15 cellular contexts compared by ENCODE assay signal in the genomic region with DNA sequence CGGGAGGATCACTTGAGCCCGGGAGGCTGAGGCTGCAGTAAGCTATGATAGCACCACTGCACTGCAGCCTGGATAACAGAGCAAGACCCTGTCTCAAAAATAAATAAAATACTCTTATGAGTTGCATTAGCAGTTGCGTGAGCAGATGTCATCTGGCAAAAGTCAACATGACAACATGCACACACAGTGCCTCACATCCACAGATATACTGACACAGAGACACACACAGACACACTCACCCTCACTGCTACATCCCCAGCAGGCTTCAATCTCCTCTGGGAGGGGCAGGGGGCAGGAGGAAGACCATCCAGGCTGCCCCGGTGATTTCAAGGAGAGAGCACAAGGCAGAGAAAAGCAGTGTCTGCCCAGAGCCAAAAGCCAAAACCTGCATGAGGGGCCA. TPM values are rescaled to one million over a fixed set of nuclear protein-coding genes. Genes with fewer than 3 reads are reported as not detected.
A peak's percentile ranks its signal among the peaks of the same experiment; 100 is the strongest.
DNase-seq lines count a peak whose midpoint lies in the region; TF ChIP-seq lines count a peak whose summit lies in the region.
"Had no signal": no experiment of that assay in that cellular context is flagged by ENCODE, and none has a peak within 500 bp of the region (broad histone marks: within the 10 kb centered on the region; RNA-seq: fewer than 3 reads in every experiment).

No MANE protein-coding gene starts in this region.

- intact Hi-C loops in ascending aorta (cut with DNase I): no loop called here

- H3K4me2 ChIP-seq in hepatocyte (peak overlapping the region; percentile 59), neuronal stem cell (ENCODE audit: insufficient read depth, low read length, poor library complexity, severe bottlenecking) (no peak overlapping the region)
- H3K4me2 ChIP-seq: BLaER1 had no signal

- H3K27me3 ChIP-seq in ascending aorta (no peaks in the 10 kb centered on the region), hepatocyte (no peaks in the 10 kb centered on the region), neuronal stem cell (ENCODE audit: control insufficient read depth in 3 of 3, insufficient read depth in 3 of 3, low read depth in 1 of 3, low read length in 3 of 3) (peaks cover 0 to 41% (median 0%) of the 10 kb centered on the region in 3 experiments)
- H3K27me3 ChIP-seq: BLaER1 had no signal

- no peak overlapping the region for H2BK12ac ChIP-seq in neuronal stem cell (ENCODE audit: low read length)

- no peak overlapping the region for H3K23ac ChIP-seq in neuronal stem cell (ENCODE audit: low read depth, low read length, poor library complexity)

- H3K9me2 ChIP-seq in hepatocyte (replicated peaks; ENCODE audit: insufficient read depth): no peaks in the 10 kb centered on the region

- no peak for TF ChIP-seq CTCF in ascending aorta (IDR thresholded peaks at IDR 0.05)
- no peak for TF ChIP-seq CTCF in hepatocyte (IDR thresholded peaks at IDR 0.05; ENCODE audit: poor library complexity)

- H3K79me1 ChIP-seq in neuronal stem cell (ENCODE audit: low read depth, low read length): no peaks in the 10 kb centered on the region

- no peak overlapping the region for H3K4ac ChIP-seq in neuronal stem cell (ENCODE audit: low read length)

- no peaks in the 10 kb centered on the region for H4K20me1 ChIP-seq in hepatocyte (ENCODE audit: insufficient read depth, poor library complexity, severe bottlenecking)
- H4K20me1 ChIP-seq: BLaER1 had no signal

- H3K79me2 ChIP-seq in hepatocyte: no peaks in the 10 kb centered on the region

- H3K36me3 ChIP-seq in ascending aorta (no peaks in the 10 kb centered on the region), hepatocyte (replicated peaks; ENCODE audit: insufficient read depth, low read depth) (no peaks in the 10 kb centered on the region), neuronal stem cell (replicated peaks in 1 of 2; ENCODE audit: control insufficient read depth in 2 of 2, insufficient read depth in 2 of 2, low read length in 2 of 2) (no peaks in the 10 kb centered on the region)
- H3K36me3 ChIP-seq: BLaER1, HAP-1 had no signal

- no peak overlapping the region for H2AFZ ChIP-seq in hepatocyte
- H2AFZ ChIP-seq in neuronal stem cell (ENCODE audit: low read length): no peak overlapping the region

- no peak overlapping the region for H4K8ac ChIP-seq in neuronal stem cell (ENCODE audit: low read depth, low read length)

- no peak overlapping the region for H3K4me3 ChIP-seq in ascending aorta
- no peak overlapping the region for H3K4me3 ChIP-seq in hepatocyte
- H3K4me3 ChIP-seq in neuronal stem cell (ENCODE audit: low read length in 2 of 2): no peak overlapping the region
- H3K4me3 ChIP-seq: BLaER1, HAP-1 had no signal

- H3K4me1 ChIP-seq in ascending aorta (peaks cover 17 to 32% of the 10 kb centered on the region in 2 donors), hepatocyte (ENCODE audit: insufficient read depth) (peaks cover 29% of the 10 kb centered on the region), neuronal stem cell (ENCODE audit: control insufficient read depth in 2 of 2, insufficient read depth in 1 of 2, low read depth in 1 of 2, low read length in 2 of 2) (peaks cover 0 to 8% of the 10 kb centered on the region in 2 donors)
- H3K4me1 ChIP-seq: HAP-1 had no signal

- H2AK5ac ChIP-seq in neuronal stem cell (ENCODE audit: low read depth, low read length): no peak overlapping the region

- H3K9ac ChIP-seq in neuronal stem cell (ENCODE audit: low read depth, low read length, poor library complexity): no peak overlapping the region
- H3K9ac ChIP-seq: BLaER1 had no signal

- H2BK5ac ChIP-seq in neuronal stem cell (ENCODE audit: low read length): peak overlapping the region; percentile 68

- H3K27ac ChIP-seq in ascending aorta: peak overlapping the region; percentile 11 to 98
- H3K27ac ChIP-seq in hepatocyte: no peak overlapping the region
- no peak overlapping the region for H3K27ac ChIP-seq in neuronal stem cell (replicated peaks; ENCODE audit: low read length)
- H3K27ac ChIP-seq: 22Rv1, BLaER1, HL-60 had no signal

- no peak overlapping the region for H4K91ac ChIP-seq in neuronal stem cell (ENCODE audit: low read depth, low read length, poor library complexity)

- H3K18ac ChIP-seq in neuronal stem cell (ENCODE audit: low read length): peak overlapping the region; percentile 40

- no peak overlapping the region for H2BK120ac ChIP-seq in neuronal stem cell (ENCODE audit: low read depth, low read length)

- H3K9me3 ChIP-seq in ascending aorta: no peaks in the 10 kb centered on the region
- H3K9me3 ChIP-seq in hepatocyte (ENCODE audit: low read depth): no peaks in the 10 kb centered on the region
- no peaks in the 10 kb centered on the region for H3K9me3 ChIP-seq in neuronal stem cell (replicated peaks in 1 of 2; ENCODE audit: control insufficient read depth in 2 of 2, insufficient read depth in 1 of 2, low read depth in 1 of 2, low read length in 2 of 2)
- H3K9me3 ChIP-seq: BLaER1, HAP-1 had no signal

- DNase-seq in NCI-H2171 treated with DMSO at 0.1 percent for 48 hours (lab: John Stamatoyannopoulos, UW): peak; percentile 70
- DNase-seq in NCI-H2171 (lab: John Stamatoyannopoulos, UW): no peak
- no peak for DNase-seq in ascending aorta (ENCODE audit: low spot score in 2 of 2)
- DNase-seq in hepatocyte (ENCODE audit: low spot score): no peak
- DNase-seq in neuronal stem cell (ENCODE audit: low spot score): no peak
- no peak for DNase-seq in NCI-H748 treated with DMSO at 0.1 percent for 48 hours (lab: John Stamatoyannopoulos, UW)
- no peak for DNase-seq in NCI-H2196 treated with DMSO at 0.1 percent for 48 hours (lab: John Stamatoyannopoulos, UW; ENCODE audit: unreplicated experiment)
- DNase-seq in dermis blood vessel endothelial cell: no peak
- DNase-seq: CD8-positive, alpha-beta T cell had no signal

- 71% methylated on average over 4 of the region's 4 CpGs for WGBS in hepatocyte (ENCODE audit: low lambda C conversion rate, missing lambda C conversion rate)
- no CpG with 5 or more reads among the region's 4 CpGs for WGBS in neuronal stem cell (ENCODE audit: extremely low coverage in 2 of 2, insufficient read length in 2 of 2, insufficient replicate concordance in 1 of 2), 2 donors

- H3K14ac ChIP-seq in neuronal stem cell (ENCODE audit: low read length): no peak overlapping the region

- peak overlapping the region; percentile 61 for H2BK15ac ChIP-seq in neuronal stem cell (ENCODE audit: low read length)

RNA-seq across cellular contexts. Expression of gene ELN, which starts 9.7 kb away (rescaled TPM):
- total RNA-seq in ascending aorta: 395 TPM
- total RNA-seq in hepatocyte: 45.2 and 58.1 TPM in 2 replicates
- 37.7 and 42.5 TPM in 2 replicates for polyA plus RNA-seq in hepatocyte
- polyA plus RNA-seq in neuronal stem cell (2013, experiment 1 of 2): 2.9 TPM
- 3.1 TPM for polyA plus RNA-seq in neuronal stem cell (2013, experiment 2 of 2)
- 4.4 and 5.4 TPM in 2 replicates for total RNA-seq in dermis blood vessel endothelial cell
- total RNA-seq: CD8-positive, alpha-beta T cell; HT1080 had no signal
- polyA plus RNA-seq: CD14-positive monocyte had no signal

Comparison
In these comparisons a context has a peak if more than half of its experiments do, and no peak if none do; other contexts are left out.
1. H3K27ac ChIP-seq: peak in ascending aorta (2 of 2); none in hepatocyte (single experiment) and neuronal stem cell (single experiment).